30 cellular contexts compared by ENCODE assay signal in genomic region chr9:72128526-72128925, GRCh38. TPM values are rescaled to one million over a fixed set of nuclear protein-coding genes. Genes with fewer than 3 reads are reported as not detected.
"Had no signal": no experiment of that assay in that cellular context is flagged by ENCODE, and none has a peak within 500 bp of the region (broad histone marks: within the 10 kb centered on the region; RNA-seq: fewer than 3 reads in every experiment).

No MANE protein-coding gene starts in this region.

- H3K9me3 Mint-ChIP-seq: natural killer cell; stimulated activated naive B cell treated with anti-CD40 and anti-IgM and Interleukin-4, amounts not matched to agents 10 μg/mL and 1 μg/mL and 100 μg/mL, for 72 hours; stimulated activated naive CD8-positive, alpha-beta T cell treated with anti-CD3 and anti-CD28 coated beads, Interleukin-15, Interleukin-2, amounts not matched to agents 100 ng/mL and 50 ng/mL, for 24 hours had no signal

- H3K36me3 Mint-ChIP-seq: natural killer cell; stimulated activated naive B cell treated with anti-CD40 and anti-IgM and Interleukin-4, amounts not matched to agents 10 μg/mL and 1 μg/mL and 100 μg/mL, for 72 hours had no signal

- H3K9me3 ChIP-seq: esophagus muscularis mucosa, gastroesophageal sphincter, heart left ventricle, ovary, psoas muscle, spleen, thoracic aorta, tibial nerve, upper lobe of right lung, uterus had no signal

- H3K27me3 ChIP-seq: esophagus muscularis mucosa, gastroesophageal sphincter, heart left ventricle, ovary, tibial nerve, upper lobe of right lung, uterus had no signal

- ATAC-seq: foreskin keratinocyte; gastroesophageal sphincter; natural killer cell; right cardiac atrium; stimulated activated naive B cell treated with anti-CD40 and anti-IgM and Interleukin-4, amounts not matched to agents 10 μg/mL and 1 μg/mL and 100 μg/mL, for 72 hours; upper lobe of right lung had no signal

- H3K27ac Mint-ChIP-seq: natural killer cell; stimulated activated naive B cell treated with anti-CD40 and anti-IgM and Interleukin-4, amounts not matched to agents 10 μg/mL and 1 μg/mL and 100 μg/mL, for 72 hours; stimulated activated naive CD8-positive, alpha-beta T cell treated with anti-CD3 and anti-CD28 coated beads, Interleukin-15, Interleukin-2, amounts not matched to agents 100 ng/mL and 50 ng/mL, for 24 hours had no signal

- H3K36me3 ChIP-seq: esophagus muscularis mucosa, gastroesophageal sphincter, heart left ventricle, ovary, spleen, thoracic aorta, tibial nerve, upper lobe of right lung, uterus had no signal

- H3K4me3 ChIP-seq: coronary artery, esophagus muscularis mucosa, gastroesophageal sphincter, heart left ventricle, ovary, psoas muscle, skin epidermis, spleen, thoracic aorta, tibial nerve, upper lobe of right lung, uterus had no signal

- H3K27ac ChIP-seq: coronary artery, esophagus muscularis mucosa, foreskin keratinocyte, gastroesophageal sphincter, heart left ventricle, ovary, psoas muscle, skin epidermis, spleen, thoracic aorta, tibial nerve, upper lobe of right lung, uterus had no signal

- H3K4me1 ChIP-seq: esophagus muscularis mucosa, foreskin keratinocyte, gastroesophageal sphincter, heart left ventricle, spleen, tibial nerve, upper lobe of right lung, uterus had no signal

- DNase-seq: dermis blood vessel endothelial cell; effector memory CD4-positive, alpha-beta T cell; foreskin keratinocyte; heart left ventricle; hippocampal formation; left cardiac atrium; mesendoderm; midbrain; natural killer cell; occipital lobe; ovary; psoas muscle; right cardiac atrium; spleen; stimulated activated CD4-positive, alpha-beta T cell treated with anti-CD3 and anti-CD28 coated beads, Interleukin-15, amount 100 ng/mL, for 24 hours; stimulated activated CD4-positive, alpha-beta T cell treated with anti-CD3 and anti-CD28 coated beads, Interleukin-2, amount 100 ng/mL, for 48 hours; stimulated activated naive B cell treated with anti-CD40 and anti-IgM and Interleukin-4, amounts not matched to agents 10 μg/mL and 1 μg/mL and 100 μg/mL, for 72 hours; upper lobe of right lung; uterus had no signal

RNA-seq across cellular contexts. Expression of gene GDA, which starts 20.7 kb away (rescaled TPM):
- total RNA-seq: endothelial cell of umbilical vein, esophagus muscularis mucosa, fibroblast of lung, gastroesophageal sphincter, lung microvascular endothelial cell, myocyte, natural killer cell, thoracic aorta had no signal
- polyA plus RNA-seq: endothelial cell of umbilical vein, fibroblast of lung had no signal
